Comparison of ENCODE assay signal across 8 cellular contexts in the genomic region with DNA sequence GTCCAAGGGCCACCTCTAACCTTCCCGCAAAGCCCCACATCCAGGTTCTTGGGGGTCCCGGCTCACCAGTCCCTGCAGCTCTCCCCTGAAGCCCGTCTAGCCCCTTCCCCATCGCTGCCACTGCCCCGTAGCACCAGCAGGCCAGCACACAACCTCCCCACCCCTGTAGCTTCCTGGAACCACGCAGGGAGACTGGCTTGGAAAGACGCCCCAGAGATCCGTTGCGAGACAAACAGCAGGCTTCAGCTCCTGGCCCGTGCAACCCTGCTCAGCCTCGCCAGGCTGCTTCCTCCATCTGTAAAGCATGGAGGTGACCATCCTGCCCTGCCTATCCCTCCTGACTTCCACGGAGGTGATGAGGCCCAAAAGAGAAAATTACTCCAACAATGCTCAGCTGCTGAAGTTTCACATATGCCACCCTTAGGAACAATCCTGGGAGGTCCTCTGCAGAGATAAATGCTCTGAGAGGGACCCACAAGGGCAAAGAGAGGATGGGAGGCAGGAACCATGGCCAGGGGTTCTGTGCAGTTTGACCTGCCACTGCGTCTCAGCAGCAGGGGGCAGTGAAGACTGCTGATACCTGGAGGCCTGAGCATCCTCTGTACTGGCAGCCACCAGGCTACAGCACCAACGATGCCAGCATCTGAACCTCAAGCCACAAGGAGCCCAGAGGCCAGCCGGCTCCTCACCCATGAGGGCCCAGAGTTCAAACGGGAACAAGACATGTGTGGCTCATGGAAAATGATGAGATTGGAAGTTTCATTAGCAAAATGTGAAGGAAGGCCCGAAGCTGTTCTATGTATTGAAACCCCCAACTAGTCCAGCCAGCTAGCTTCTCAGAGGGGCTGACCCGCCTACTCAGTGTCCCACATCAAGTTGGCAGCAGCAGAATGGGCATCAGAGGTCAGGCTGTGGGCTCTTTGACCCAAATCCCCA. TPM values are rescaled to one million over a fixed set of nuclear protein-coding genes. Genes with fewer than 3 reads are reported as not detected.
A peak's percentile ranks its signal among the peaks of the same experiment; 100 is the strongest.
DNase-seq lines count a peak whose midpoint lies in the region; ATAC-seq and TF ChIP-seq lines count a peak whose summit lies in the region.

No MANE protein-coding gene starts in this region.

- ATAC-seq in foreskin keratinocyte (peak; percentile 32), HG03520 (IDR thresholded peaks at IDR 0.05; ENCODE audit: unreplicated experiment) (no peak), HG03432 (IDR thresholded peaks at IDR 0.05; ENCODE audit: unreplicated experiment) (no peak), GM21786 (IDR thresholded peaks at IDR 0.05; ENCODE audit: unreplicated experiment) (no peak)

- H3K27ac ChIP-seq in foreskin keratinocyte: no peak overlapping the region

- peaks cover 17% of the 10 kb centered on the region for H3K4me1 ChIP-seq in foreskin keratinocyte

- H3K27me3 ChIP-seq in foreskin keratinocyte: no peaks in the 10 kb centered on the region

- DNase-seq in DMS53 (lab: John Stamatoyannopoulos, UW) (peak; percentile 13), DMS53 treated with DMSO at 0.1 percent for 48 hours (lab: John Stamatoyannopoulos, UW; ENCODE audit: unreplicated experiment) (no peak), foreskin keratinocyte (no peak)
- DNase-seq in activated CD4-positive, alpha-beta T cell treated with anti-CD3 and anti-CD28 coated beads, Interleukin-2, amount 50 U/mL, for 4 hours: peak; percentile 50 to 55
- peak; percentile 11 to 31 (median 27) for DNase-seq in stimulated activated CD4-positive, alpha-beta T cell treated with anti-CD3 and anti-CD28 coated beads, TNF-alpha, amount 100 ng/mL, for 4 hours (ENCODE audit: low read depth in 3 of 3)

- peak; percentile 56 for TF ChIP-seq CTCF in foreskin keratinocyte (conservative IDR thresholded peaks at IDR 0.05)

RNA-seq across cellular contexts. Expression of a gene that starts 16.1 kb away (rescaled TPM):
- 40.4 and 43.1 TPM in 2 replicates for total RNA-seq in foreskin keratinocyte
- polyA plus RNA-seq in foreskin keratinocyte: 22.9 and 23.0 TPM in 2 replicates

RNA-seq across cellular contexts. Expression of a gene that starts 25.0 kb away (rescaled TPM):
- not detected in 2 replicates for total RNA-seq in foreskin keratinocyte
- polyA plus RNA-seq in foreskin keratinocyte: not detected in 2 replicates

RNA-seq across cellular contexts. Expression of a gene that starts 38.3 kb away (rescaled TPM):
- 18.1 and 18.7 TPM in 2 replicates for total RNA-seq in foreskin keratinocyte
- polyA plus RNA-seq in foreskin keratinocyte: 19.8 and 22.2 TPM in 2 replicates

RNA-seq across cellular contexts. Expression of a gene that starts 44.0 kb away (rescaled TPM):
- total RNA-seq in foreskin keratinocyte: not detected in 2 replicates
- not detected in 2 replicates for polyA plus RNA-seq in foreskin keratinocyte

Comparison
In these comparisons a context has a peak if more than half of its experiments do, and no peak if none do; other contexts are left out.
1. DNase-seq: peak in DMS53 (single experiment), activated CD4-positive, alpha-beta T cell treated with anti-CD3 and anti-CD28 coated beads, Interleukin-2, amount 50 U/mL, for 4 hours (2 of 2) and stimulated activated CD4-positive, alpha-beta T cell treated with anti-CD3 and anti-CD28 coated beads, TNF-alpha, amount 100 ng/mL, for 4 hours (3 of 3); none in DMS53 treated with DMSO at 0.1 percent for 48 hours (single experiment) and foreskin keratinocyte (0 of 2).